Comparison of ENCODE assay signal across 22 cellular contexts in genomic region chr10:17561131-17561530, GRCh38.
"Had no signal": no experiment of that assay in that cellular context is flagged by ENCODE, and none has a peak within 500 bp of the region (broad histone marks: within the 10 kb centered on the region; RNA-seq: fewer than 3 reads in every experiment).

No MANE protein-coding gene starts in this region.

- FAIRE-seq: colon, endothelial cell of umbilical vein, islet of Langerhans had no signal

- ATAC-seq: gastrocnemius medialis; heart right ventricle; left lobe of liver; naive thymus-derived CD4-positive, alpha-beta T cell; sciatic nerve; stimulated activated memory B cell treated with anti-CD40 and anti-IgM and Interleukin-4, amounts not matched to agents 10 μg/mL and 1 μg/mL and 100 μg/mL, for 72 hours; stimulated activated naive CD8-positive, alpha-beta T cell treated with anti-CD3 and anti-CD28 coated beads, Interleukin-15, amount 100 ng/mL, for 72 hours had no signal

- H3K4me1 ChIP-seq: heart right ventricle, spleen, testis had no signal

- H3K36me3 ChIP-seq: esophagus muscularis mucosa, gastrocnemius medialis, heart right ventricle, spleen, tibial nerve had no signal

- H3K27me3 ChIP-seq: esophagus muscularis mucosa, gastrocnemius medialis, heart right ventricle, spleen, testis, tibial nerve had no signal

- H3K27ac ChIP-seq: esophagus muscularis mucosa, heart right ventricle, spleen, testis, tibial nerve had no signal

- H3K9me3 ChIP-seq: esophagus muscularis mucosa, gastrocnemius medialis, heart right ventricle, spleen, testis, tibial nerve had no signal

- H3K4me3 ChIP-seq: esophagus muscularis mucosa, gastrocnemius medialis, heart right ventricle, spleen, testis, tibial nerve had no signal

- DNase-seq: dermis blood vessel endothelial cell; gastrocnemius medialis; heart right ventricle; hypothalamus; kidney glomerular epithelial cell; mammary epithelial cell; naive thymus-derived CD4-positive, alpha-beta T cell; posterior cingulate gyrus; spleen; stimulated activated CD4-positive, alpha-beta T cell treated with anti-CD3 and anti-CD28 coated beads, Interleukin-15, amount 100 ng/mL, for 24 hours; stimulated activated CD4-positive, alpha-beta T cell treated with anti-CD3 and anti-CD28 coated beads, Interleukin-1b, Interleukin-23, amount 100 ng/mL, for 48 hours; stimulated activated CD4-positive, alpha-beta T cell treated with anti-CD3 and anti-CD28 coated beads, Interleukin-4, amount 100 ng/mL, for 24 hours; stimulated activated naive CD8-positive, alpha-beta T cell treated with anti-CD3 and anti-CD28 coated beads, Interleukin-15, amount 100 ng/mL, for 72 hours; testis had no signal
